Comparison of ENCODE assay signal across 1 cellular context in the genomic region with DNA sequence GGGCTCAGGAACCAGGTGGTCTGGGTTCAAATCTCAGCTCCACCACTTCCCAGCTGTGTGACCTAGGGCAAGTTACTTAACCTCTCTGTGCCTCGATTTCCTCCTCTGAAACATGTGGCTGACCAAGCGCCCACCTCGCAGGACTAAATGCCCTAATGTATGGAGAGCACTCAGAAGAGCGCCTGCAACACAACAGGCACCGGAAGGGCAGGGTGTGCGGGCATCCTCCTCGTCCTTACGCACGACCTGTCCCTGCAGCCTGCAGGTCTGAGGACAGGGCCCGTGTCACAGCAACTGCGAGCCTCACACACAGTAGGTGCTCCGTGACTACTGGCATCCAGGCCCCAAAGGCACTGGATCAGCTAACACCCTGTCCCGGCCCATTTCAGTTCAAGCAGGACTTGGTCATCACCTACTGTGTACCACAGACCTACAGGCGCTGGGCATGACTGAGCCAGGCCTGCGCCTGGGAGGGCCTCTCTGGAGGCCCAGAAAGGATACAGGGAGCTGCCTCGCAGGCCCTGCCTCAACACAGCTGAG.
TF ChIP-seq lines count a peak whose summit lies in the region.

No MANE protein-coding gene starts in this region.

TF ChIP-seq in K562, 482 proteins besides CTCF, POLR2A, EP300 and RAD21 (continued from another document):
- TF ChIP-seq TARDBP (IDR thresholded peaks at IDR 0.05) (no peak), NCOA2 (IDR thresholded peaks at IDR 0.05; ENCODE audit: partially characterized antibody in 2 of 2) (no peak), JUNB (CRISPR knock-in tag; conservative IDR thresholded peaks at IDR 0.05) (no peak), ZNF124 (CRISPR knock-in tag; IDR thresholded peaks at IDR 0.05) (no peak), ZKSCAN1 (IDR thresholded peaks at IDR 0.05; ENCODE audit: low read depth, low read length) (0 out of 2 replicates have a peak, but pooled peaks have one; percentile 30), YBX1 (IDR thresholded peaks at IDR 0.05) (no peak), MTF1 (CRISPR knock-in tag; IDR thresholded peaks at IDR 0.05; ENCODE audit: borderline replicate concordance) (no peak), TEAD2 (tag; IDR thresholded peaks at IDR 0.05) (no peak), KAT8 (IDR thresholded peaks at IDR 0.05; ENCODE audit: low read depth) (no peak), RNF2 (IDR thresholded peaks at IDR 0.05) (no peak), HMGN3 (IDR thresholded peaks at IDR 0.05; ENCODE audit: borderline replicate concordance, extremely low read depth, insufficient read length, low read depth, low read length) (no peak), POLR2AphosphoS5 (IDR thresholded peaks at IDR 0.05; ENCODE audit: control insufficient read depth, insufficient read depth, low read depth, low read length) (no peak), MCM5 (IDR thresholded peaks at IDR 0.05; ENCODE audit: low read depth) (no peak), POLR2H (tag; IDR thresholded peaks at IDR 0.05; ENCODE audit: low read depth) (no peak), ZZZ3 (IDR thresholded peaks at IDR 0.05) (no peak), GTF2F1 (IDR thresholded peaks at IDR 0.05; ENCODE audit: low read depth, low read length) (no peak), NRF1 (conservative IDR thresholded peaks at IDR 0.05 in 1 of 2, IDR thresholded peaks at IDR 0.05 in 1 of 2) (no peak), GATA2 (CRISPR knock-in tag; IDR thresholded peaks at IDR 0.05) (no peak), PHB2 (IDR thresholded peaks at IDR 0.05; ENCODE audit: low read depth) (no peak), ZNF174 (CRISPR knock-in tag; IDR thresholded peaks at IDR 0.05) (no peak), PTBP1 (IDR thresholded peaks at IDR 0.05; ENCODE audit: low read depth, low read length) (0 out of 2 replicates have a peak, but pooled peaks have one; percentile 25), PRPF4 (IDR thresholded peaks at IDR 0.05; ENCODE audit: insufficient read depth, low read depth, low read length, poor library complexity, severe bottlenecking) (no peak), ELF2 (CRISPR knock-in tag; IDR thresholded peaks at IDR 0.05) (no peak)
- TF ChIP-seq, protein P1, sequence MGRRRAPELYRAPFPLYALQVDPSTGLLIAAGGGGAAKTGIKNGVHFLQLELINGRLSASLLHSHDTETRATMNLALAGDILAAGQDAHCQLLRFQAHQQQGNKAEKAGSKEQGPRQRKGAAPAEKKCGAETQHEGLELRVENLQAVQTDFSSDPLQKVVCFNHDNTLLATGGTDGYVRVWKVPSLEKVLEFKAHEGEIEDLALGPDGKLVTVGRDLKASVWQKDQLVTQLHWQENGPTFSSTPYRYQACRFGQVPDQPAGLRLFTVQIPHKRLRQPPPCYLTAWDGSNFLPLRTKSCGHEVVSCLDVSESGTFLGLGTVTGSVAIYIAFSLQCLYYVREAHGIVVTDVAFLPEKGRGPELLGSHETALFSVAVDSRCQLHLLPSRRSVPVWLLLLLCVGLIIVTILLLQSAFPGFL (CRISPR knock-in tag; IDR thresholded peaks at IDR 0.05): no peak
- TF ChIP-seq, protein P2, sequence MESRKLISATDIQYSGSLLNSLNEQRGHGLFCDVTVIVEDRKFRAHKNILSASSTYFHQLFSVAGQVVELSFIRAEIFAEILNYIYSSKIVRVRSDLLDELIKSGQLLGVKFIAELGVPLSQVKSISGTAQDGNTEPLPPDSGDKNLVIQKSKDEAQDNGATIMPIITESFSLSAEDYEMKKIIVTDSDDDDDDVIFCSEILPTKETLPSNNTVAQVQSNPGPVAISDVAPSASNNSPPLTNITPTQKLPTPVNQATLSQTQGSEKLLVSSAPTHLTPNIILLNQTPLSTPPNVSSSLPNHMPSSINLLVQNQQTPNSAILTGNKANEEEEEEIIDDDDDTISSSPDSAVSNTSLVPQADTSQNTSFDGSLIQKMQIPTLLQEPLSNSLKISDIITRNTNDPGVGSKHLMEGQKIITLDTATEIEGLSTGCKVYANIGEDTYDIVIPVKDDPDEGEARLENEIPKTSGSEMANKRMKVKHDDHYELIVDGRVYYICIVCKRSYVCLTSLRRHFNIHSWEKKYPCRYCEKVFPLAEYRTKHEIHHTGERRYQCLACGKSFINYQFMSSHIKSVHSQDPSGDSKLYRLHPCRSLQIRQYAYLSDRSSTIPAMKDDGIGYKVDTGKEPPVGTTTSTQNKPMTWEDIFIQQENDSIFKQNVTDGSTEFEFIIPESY (CRISPR knock-in tag; IDR thresholded peaks at IDR 0.05): peak; percentile 40; the same call in 1 of the 2 replicates
- TF ChIP-seq, protein P3, sequence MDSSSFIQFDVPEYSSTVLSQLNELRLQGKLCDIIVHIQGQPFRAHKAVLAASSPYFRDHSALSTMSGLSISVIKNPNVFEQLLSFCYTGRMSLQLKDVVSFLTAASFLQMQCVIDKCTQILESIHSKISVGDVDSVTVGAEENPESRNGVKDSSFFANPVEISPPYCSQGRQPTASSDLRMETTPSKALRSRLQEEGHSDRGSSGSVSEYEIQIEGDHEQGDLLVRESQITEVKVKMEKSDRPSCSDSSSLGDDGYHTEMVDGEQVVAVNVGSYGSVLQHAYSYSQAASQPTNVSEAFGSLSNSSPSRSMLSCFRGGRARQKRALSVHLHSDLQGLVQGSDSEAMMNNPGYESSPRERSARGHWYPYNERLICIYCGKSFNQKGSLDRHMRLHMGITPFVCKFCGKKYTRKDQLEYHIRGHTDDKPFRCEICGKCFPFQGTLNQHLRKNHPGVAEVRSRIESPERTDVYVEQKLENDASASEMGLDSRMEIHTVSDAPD (CRISPR knock-in tag; IDR thresholded peaks at IDR 0.05): no peak
- TF ChIP-seq, protein P4, sequence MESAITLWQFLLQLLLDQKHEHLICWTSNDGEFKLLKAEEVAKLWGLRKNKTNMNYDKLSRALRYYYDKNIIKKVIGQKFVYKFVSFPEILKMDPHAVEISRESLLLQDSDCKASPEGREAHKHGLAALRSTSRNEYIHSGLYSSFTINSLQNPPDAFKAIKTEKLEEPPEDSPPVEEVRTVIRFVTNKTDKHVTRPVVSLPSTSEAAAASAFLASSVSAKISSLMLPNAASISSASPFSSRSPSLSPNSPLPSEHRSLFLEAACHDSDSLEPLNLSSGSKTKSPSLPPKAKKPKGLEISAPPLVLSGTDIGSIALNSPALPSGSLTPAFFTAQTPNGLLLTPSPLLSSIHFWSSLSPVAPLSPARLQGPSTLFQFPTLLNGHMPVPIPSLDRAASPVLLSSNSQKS (CRISPR knock-in tag; IDR thresholded peaks at IDR 0.05): no peak
- TF ChIP-seq, protein P5, sequence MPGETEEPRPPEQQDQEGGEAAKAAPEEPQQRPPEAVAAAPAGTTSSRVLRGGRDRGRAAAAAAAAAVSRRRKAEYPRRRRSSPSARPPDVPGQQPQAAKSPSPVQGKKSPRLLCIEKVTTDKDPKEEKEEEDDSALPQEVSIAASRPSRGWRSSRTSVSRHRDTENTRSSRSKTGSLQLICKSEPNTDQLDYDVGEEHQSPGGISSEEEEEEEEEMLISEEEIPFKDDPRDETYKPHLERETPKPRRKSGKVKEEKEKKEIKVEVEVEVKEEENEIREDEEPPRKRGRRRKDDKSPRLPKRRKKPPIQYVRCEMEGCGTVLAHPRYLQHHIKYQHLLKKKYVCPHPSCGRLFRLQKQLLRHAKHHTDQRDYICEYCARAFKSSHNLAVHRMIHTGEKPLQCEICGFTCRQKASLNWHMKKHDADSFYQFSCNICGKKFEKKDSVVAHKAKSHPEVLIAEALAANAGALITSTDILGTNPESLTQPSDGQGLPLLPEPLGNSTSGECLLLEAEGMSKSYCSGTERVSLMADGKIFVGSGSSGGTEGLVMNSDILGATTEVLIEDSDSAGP (CRISPR knock-in tag; IDR thresholded peaks at IDR 0.05): no peak
- TF ChIP-seq, protein P6, sequence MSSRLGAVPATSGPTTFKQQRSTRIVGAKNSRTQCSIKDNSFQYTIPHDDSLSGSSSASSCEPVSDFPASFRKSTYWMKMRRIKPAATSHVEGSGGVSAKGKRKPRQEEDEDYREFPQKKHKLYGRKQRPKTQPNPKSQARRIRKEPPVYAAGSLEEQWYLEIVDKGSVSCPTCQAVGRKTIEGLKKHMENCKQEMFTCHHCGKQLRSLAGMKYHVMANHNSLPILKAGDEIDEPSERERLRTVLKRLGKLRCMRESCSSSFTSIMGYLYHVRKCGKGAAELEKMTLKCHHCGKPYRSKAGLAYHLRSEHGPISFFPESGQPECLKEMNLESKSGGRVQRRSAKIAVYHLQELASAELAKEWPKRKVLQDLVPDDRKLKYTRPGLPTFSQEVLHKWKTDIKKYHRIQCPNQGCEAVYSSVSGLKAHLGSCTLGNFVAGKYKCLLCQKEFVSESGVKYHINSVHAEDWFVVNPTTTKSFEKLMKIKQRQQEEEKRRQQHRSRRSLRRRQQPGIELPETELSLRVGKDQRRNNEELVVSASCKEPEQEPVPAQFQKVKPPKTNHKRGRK (tag; IDR thresholded peaks at IDR 0.05): no peak
- TF ChIP-seq, protein P7, sequence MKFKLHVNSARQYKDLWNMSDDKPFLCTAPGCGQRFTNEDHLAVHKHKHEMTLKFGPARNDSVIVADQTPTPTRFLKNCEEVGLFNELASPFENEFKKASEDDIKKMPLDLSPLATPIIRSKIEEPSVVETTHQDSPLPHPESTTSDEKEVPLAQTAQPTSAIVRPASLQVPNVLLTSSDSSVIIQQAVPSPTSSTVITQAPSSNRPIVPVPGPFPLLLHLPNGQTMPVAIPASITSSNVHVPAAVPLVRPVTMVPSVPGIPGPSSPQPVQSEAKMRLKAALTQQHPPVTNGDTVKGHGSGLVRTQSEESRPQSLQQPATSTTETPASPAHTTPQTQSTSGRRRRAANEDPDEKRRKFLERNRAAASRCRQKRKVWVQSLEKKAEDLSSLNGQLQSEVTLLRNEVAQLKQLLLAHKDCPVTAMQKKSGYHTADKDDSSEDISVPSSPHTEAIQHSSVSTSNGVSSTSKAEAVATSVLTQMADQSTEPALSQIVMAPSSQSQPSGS (CRISPR knock-in tag; IDR thresholded peaks at IDR 0.05): no peak
- TF ChIP-seq, protein P8, sequence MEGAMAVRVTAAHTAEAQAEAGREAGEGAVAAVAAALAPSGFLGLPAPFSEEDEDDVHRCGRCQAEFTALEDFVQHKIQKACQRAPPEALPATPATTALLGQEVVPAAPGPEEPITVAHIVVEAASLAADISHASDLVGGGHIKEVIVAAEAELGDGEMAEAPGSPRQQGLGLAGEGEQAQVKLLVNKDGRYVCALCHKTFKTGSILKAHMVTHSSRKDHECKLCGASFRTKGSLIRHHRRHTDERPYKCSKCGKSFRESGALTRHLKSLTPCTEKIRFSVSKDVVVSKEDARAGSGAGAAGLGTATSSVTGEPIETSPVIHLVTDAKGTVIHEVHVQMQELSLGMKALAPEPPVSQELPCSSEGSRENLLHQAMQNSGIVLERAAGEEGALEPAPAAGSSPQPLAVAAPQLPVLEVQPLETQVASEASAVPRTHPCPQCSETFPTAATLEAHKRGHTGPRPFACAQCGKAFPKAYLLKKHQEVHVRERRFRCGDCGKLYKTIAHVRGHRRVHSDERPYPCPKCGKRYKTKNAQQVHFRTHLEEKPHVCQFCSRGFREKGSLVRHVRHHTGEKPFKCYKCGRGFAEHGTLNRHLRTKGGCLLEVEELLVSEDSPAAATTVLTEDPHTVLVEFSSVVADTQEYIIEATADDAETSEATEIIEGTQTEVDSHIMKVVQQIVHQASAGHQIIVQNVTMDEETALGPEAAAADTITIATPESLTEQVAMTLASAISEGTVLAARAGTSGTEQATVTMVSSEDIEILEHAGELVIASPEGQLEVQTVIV (CRISPR knock-in tag; IDR thresholded peaks at IDR 0.05; ENCODE audit: borderline replicate concordance): no peak
